Comparison of ENCODE assay signal across 1 cellular context in genomic region chr2:144356402-144356801, GRCh38.
TF ChIP-seq lines count a peak whose summit lies in the region.

No MANE protein-coding gene starts in this region.

TF ChIP-seq in HepG2, 621 proteins besides CTCF, POLR2A, EP300 and RAD21 (continued from another document):
- TF ChIP-seq UBTF (CRISPR knock-in tag; IDR thresholded peaks at IDR 0.05): no peak
- no peak for TF ChIP-seq ATRX (CRISPR knock-in tag; IDR thresholded peaks at IDR 0.05; ENCODE audit: borderline replicate concordance)
- no peak for TF ChIP-seq PRDM10 (CRISPR knock-in tag; IDR thresholded peaks at IDR 0.05; ENCODE audit: low read depth)
- no peak for TF ChIP-seq LBX2 (CRISPR knock-in tag; IDR thresholded peaks at IDR 0.05; ENCODE audit: borderline replicate concordance)
- no peak for TF ChIP-seq ZNF225 (CRISPR knock-in tag; IDR thresholded peaks at IDR 0.05)
- TF ChIP-seq CSRNP1 (CRISPR knock-in tag; IDR thresholded peaks at IDR 0.05): no peak
